Comparison of ENCODE assay signal across 15 cellular contexts in genomic region chr7:101922631-101923275, GRCh38.
DNase-seq lines count a peak whose midpoint lies in the region; ATAC-seq and TF ChIP-seq lines count a peak whose summit lies in the region.
"Had no signal": no experiment of that assay in that cellular context is flagged by ENCODE, and none has a peak within 500 bp of the region (broad histone marks: within the 10 kb centered on the region; RNA-seq: fewer than 3 reads in every experiment).

No MANE protein-coding gene starts in this region.

- peaks cover 23% of the 10 kb centered on the region for H3K36me3 Mint-ChIP-seq in progenitor cell of endocrine pancreas (ENCODE audit: insufficient read depth)

- H3K27me3 ChIP-seq in AG04450 (ENCODE audit: control insufficient read depth, insufficient read depth, low read length) = no peaks in the 10 kb centered on the region
- H3K27me3 ChIP-seq in left ventricle myocardium inferior (ENCODE audit: low read depth) = no peaks in the 10 kb centered on the region
- no peaks in the 10 kb centered on the region for H3K27me3 ChIP-seq in HAP-1 (ENCODE audit: low read depth)

- no peaks in the 10 kb centered on the region; the same call in 1 of the 2 replicates for H3K9me3 ChIP-seq in AG04450 (ENCODE audit: control insufficient read depth, insufficient read depth, low read length)
- H3K9me3 ChIP-seq in left ventricle myocardium inferior (replicated peaks) = no peaks in the 10 kb centered on the region
- no peaks in the 10 kb centered on the region for H3K9me3 ChIP-seq in HAP-1

- H3K4me3 Mint-ChIP-seq in progenitor cell of endocrine pancreas (ENCODE audit: low read depth) = no peak overlapping the region
- H3K4me3 Mint-ChIP-seq: activated CD8-positive, alpha-beta T cell treated with anti-CD3 and anti-CD28 coated beads, Interleukin-2, amount 10 ng/mL, durations not matched to agents 7 days and 5 days had no signal

- H3K4me1 ChIP-seq in left ventricle myocardium inferior (peaks cover 42% of the 10 kb centered on the region), HAP-1 (no peaks in the 10 kb centered on the region)

- intact Hi-C loops in left ventricle myocardium inferior (cut with micrococcal nuclease) = no loop called here

- ATAC-seq in SK-N-SH treated with all-trans-retinoic acid at 6 μM for 48 hours = peak; percentile 15
- ATAC-seq: activated CD8-positive, alpha-beta T cell treated with anti-CD3 and anti-CD28 coated beads, Interleukin-2, amount 10 ng/mL, durations not matched to agents 7 days and 5 days had no signal

- peak overlapping the region; percentile 81 for H3K27ac Mint-ChIP-seq in progenitor cell of endocrine pancreas
- H3K27ac Mint-ChIP-seq: activated CD8-positive, alpha-beta T cell treated with anti-CD3 and anti-CD28 coated beads, Interleukin-2, amount 10 ng/mL, durations not matched to agents 7 days and 5 days had no signal

- TF ChIP-seq CTCF in AG04450 (IDR thresholded peaks at IDR 0.05; ENCODE audit: low read depth, low read length) (no peak), left ventricle myocardium inferior (IDR thresholded peaks at IDR 0.05; ENCODE audit: borderline replicate concordance) (no peak), progenitor cell of endocrine pancreas (IDR thresholded peaks at IDR 0.05; ENCODE audit: unreplicated experiment) (no peak), GM20000 (IDR thresholded peaks at IDR 0.05; ENCODE audit: extremely low read depth, missing control alignments) (no peak)

- POLR2A ChIA-PET in AG04450 (lab: Yijun Ruan, JAX) = no interaction called here

- peaks cover 15% of the 10 kb centered on the region for H3K4me1 Mint-ChIP-seq in progenitor cell of endocrine pancreas (ENCODE audit: low read depth)

- H3K36me3 ChIP-seq in left ventricle myocardium inferior (peaks cover 11% of the 10 kb centered on the region), HAP-1 (replicated peaks) (peaks cover 12% of the 10 kb centered on the region; the same call in 1 of the 2 replicates)

- H3K27ac ChIP-seq in AG04450 (ENCODE audit: low read depth, low read length) = peak overlapping the region; percentile 68
- peak overlapping the region; percentile 68 for H3K27ac ChIP-seq in left ventricle myocardium inferior (replicated peaks)
- H3K27ac ChIP-seq: HL-60, SK-N-MC had no signal

- no peaks in the 10 kb centered on the region for H3K9me3 Mint-ChIP-seq in progenitor cell of endocrine pancreas (ENCODE audit: low read depth)

- no peaks in the 10 kb centered on the region for H3K27me3 Mint-ChIP-seq in progenitor cell of endocrine pancreas

- no peak overlapping the region for H3K4me3 ChIP-seq in AG04450 (ENCODE audit: low read depth, low read length)
- no peak overlapping the region for H3K4me3 ChIP-seq in left ventricle myocardium inferior
- no peak overlapping the region for H3K4me3 ChIP-seq in HAP-1
- H3K4me3 ChIP-seq: SK-N-MC had no signal

- in situ Hi-C loops in HAP-1 (cut with MboI; ENCODE audit: low sequenced_read_pairs) = no loop called here

- CTCF ChIA-PET in AG04450 (lab: Charles Lee) = no interaction called here

- no peak for DNase-seq in AG04450 (ENCODE audit: low read depth, low spot score)
- no peak for DNase-seq in left ventricle myocardium inferior
- no peak for DNase-seq in progenitor cell of endocrine pancreas (ENCODE audit: low spot score, unreplicated experiment)
- no peak for DNase-seq in NCI-H2029 treated with DMSO at 0.1 percent for 48 hours (lab: John Stamatoyannopoulos, UW)
- DNase-seq in hippocampal formation (lab: John Stamatoyannopoulos, UW) = no peak
- no peak for DNase-seq in HAP-1 (ENCODE audit: low spot score in 2 of 2)
- DNase-seq in GM20000 (ENCODE audit: low spot score) = no peak
- DNase-seq: activated CD8-positive, alpha-beta T cell treated with anti-CD3 and anti-CD28 coated beads, Interleukin-2, amount 10 ng/mL, durations not matched to agents 7 days and 5 days; HCEC 1CT; Karpas-422; NCI-H446 treated with DMSO at 0.1 percent for 48 hours; nucleus accumbens had no signal

TF ChIP-seq in SK-N-SH treated with all-trans-retinoic acid at 6 μM for 48 hours, 23 proteins besides CTCF, POLR2A, EP300 and RAD21:
- no peak for TF ChIP-seq CSRNP3 (CRISPR knock-in tag; IDR thresholded peaks at IDR 0.05)
